ENCODE assay signal across 8 cellular contexts in the genomic region with DNA sequence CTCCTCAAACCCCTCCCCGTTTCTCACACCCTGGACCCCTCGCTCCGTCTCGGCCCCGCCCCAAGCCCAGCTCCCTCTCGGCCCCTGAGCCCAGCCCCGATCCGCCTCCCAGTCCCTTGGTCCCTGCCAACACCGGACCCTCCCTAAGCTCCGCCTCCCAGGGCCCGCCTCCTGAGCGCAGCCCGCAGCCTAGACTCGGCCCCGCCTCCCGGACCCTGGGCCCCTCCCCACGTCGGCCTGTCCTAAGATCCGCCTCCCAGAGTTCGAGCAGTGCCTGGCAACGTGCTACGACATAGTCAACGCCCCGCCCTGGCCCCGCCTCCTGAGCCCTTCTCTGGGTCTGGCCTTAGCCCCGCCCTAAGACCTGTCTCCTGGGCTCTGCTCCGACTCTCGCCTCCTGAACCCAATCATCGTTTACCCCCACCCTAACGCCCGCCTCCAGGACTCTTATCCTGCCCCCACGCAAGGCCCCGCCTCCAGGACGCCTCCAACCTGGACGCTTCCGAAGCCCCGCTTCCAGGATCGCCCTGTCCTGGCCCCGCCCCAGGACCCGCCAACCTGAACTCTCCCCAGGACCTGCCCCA. TPM values are rescaled to one million over a fixed set of nuclear protein-coding genes. Genes with fewer than 3 reads are reported as not detected.
DNase-seq lines count a peak whose midpoint lies in the region; ATAC-seq and TF ChIP-seq lines count a peak whose summit lies in the region.
"Not testable (repeated sequence)": the region's sequence is repeated elsewhere in the genome, so short reads cannot be mapped to it uniquely, and the experiment has no call there.

No MANE protein-coding gene starts in this region.

- TF ChIP-seq CTCF in NB4 (IDR thresholded peaks at IDR 0.05; ENCODE audit: low read depth, low read length); gastroesophageal sphincter (IDR thresholded peaks at IDR 0.05): not testable (repeated sequence)

- H3K36me3 Mint-ChIP-seq in activated naive CD4-positive, alpha-beta T cell treated with anti-CD3 and anti-CD28 coated beads, Interleukin-2, amount 10 ng/mL, durations not matched to agents 7 days and 5 days: not testable (repeated sequence)

- not testable (repeated sequence) for H3K27me3 Mint-ChIP-seq in activated naive CD4-positive, alpha-beta T cell treated with anti-CD3 and anti-CD28 coated beads, Interleukin-2, amount 10 ng/mL, durations not matched to agents 7 days and 5 days

- H3K27me3 ChIP-seq in gastroesophageal sphincter: not testable (repeated sequence)

- not testable (repeated sequence) for H3K9me3 Mint-ChIP-seq in activated naive CD4-positive, alpha-beta T cell treated with anti-CD3 and anti-CD28 coated beads, Interleukin-2, amount 10 ng/mL, durations not matched to agents 7 days and 5 days

- not testable (repeated sequence) for H3K4me3 ChIP-seq in NB4 (ENCODE audit: low read depth, low read length)
- H3K4me3 ChIP-seq in gastroesophageal sphincter: peak overlapping the region; percentile 65 to 86

- H3K36me3 ChIP-seq in gastroesophageal sphincter: not testable (repeated sequence)

- DNase-seq in GF-D8 (lab: John Stamatoyannopoulos, UW) (peak; percentile 95), NB4 (ENCODE audit: low read depth) (peak; percentile 95), SK-N-DZ (ENCODE audit: low spot score) (peak; percentile 99), non-pigmented ciliary epithelial cell (ENCODE audit: low read depth) (peak; percentile 93), substantia nigra (lab: John Stamatoyannopoulos, UW) (peak; percentile 75 to 100 (median 99))
- DNase-seq in activated naive CD4-positive, alpha-beta T cell treated with anti-CD3 and anti-CD28 coated beads, Interleukin-2, amount 10 ng/mL, durations not matched to agents 7 days and 5 days: peak; percentile 100

- peak overlapping the region; percentile 96 for H3K27ac Mint-ChIP-seq in activated naive CD4-positive, alpha-beta T cell treated with anti-CD3 and anti-CD28 coated beads, Interleukin-2, amount 10 ng/mL, durations not matched to agents 7 days and 5 days

- H3K4me1 ChIP-seq in gastroesophageal sphincter: peaks cover 0 to 19% (median 4%) of the 10 kb centered on the region in 3 donors

- H3K4me3 Mint-ChIP-seq in activated naive CD4-positive, alpha-beta T cell treated with anti-CD3 and anti-CD28 coated beads, Interleukin-2, amount 10 ng/mL, durations not matched to agents 7 days and 5 days: peak overlapping the region; percentile 87

- not testable (repeated sequence) for TF ChIP-seq EP300 in gastroesophageal sphincter (IDR thresholded peaks at IDR 0.05)

- H3K4me1 Mint-ChIP-seq in activated naive CD4-positive, alpha-beta T cell treated with anti-CD3 and anti-CD28 coated beads, Interleukin-2, amount 10 ng/mL, durations not matched to agents 7 days and 5 days: peaks cover 21% of the 10 kb centered on the region

- peak overlapping the region; percentile 82 to 96 (median 92) for H3K27ac ChIP-seq in gastroesophageal sphincter
- not testable (repeated sequence) for H3K27ac ChIP-seq in substantia nigra (ENCODE audit: low read depth, low read length, poor library complexity, severe bottlenecking)

- H3K9me3 ChIP-seq in gastroesophageal sphincter: not testable (repeated sequence)

- 0 to 1% methylated on average over 15 to 16 of the region's 40 CpGs for WGBS in gastroesophageal sphincter (ENCODE audit: low coverage in 1 of 2), 2 donors

- CTCF ChIA-PET in activated naive CD4-positive, alpha-beta T cell treated with anti-CD3 and anti-CD28 coated beads, Interleukin-2, amount 10 ng/mL, durations not matched to agents 7 days and 5 days (lab: Charles Lee): not testable (repeated sequence)

- TF ChIP-seq POLR2A in NB4 (IDR thresholded peaks at IDR 0.05; ENCODE audit: extremely low read depth, insufficient read length); gastroesophageal sphincter (IDR thresholded peaks at IDR 0.05): not testable (repeated sequence)

- peak; percentile 83 for ATAC-seq in HG02571 (IDR thresholded peaks at IDR 0.05; ENCODE audit: unreplicated experiment)
- peak; percentile 90 for ATAC-seq in gastroesophageal sphincter

RNA-seq across cellular contexts. Expression of gene ROPN1B, which starts 53.1 kb away (rescaled TPM):
- polyA plus RNA-seq in SK-N-DZ (2014; cell fraction: cytosol; rRNA removed): not detected in 2 replicates
- not detected in 2 replicates for polyA plus RNA-seq in SK-N-DZ (2014; cell fraction: nucleus; rRNA removed)
- not detected for total RNA-seq in gastroesophageal sphincter
